In the genomic region with DNA sequence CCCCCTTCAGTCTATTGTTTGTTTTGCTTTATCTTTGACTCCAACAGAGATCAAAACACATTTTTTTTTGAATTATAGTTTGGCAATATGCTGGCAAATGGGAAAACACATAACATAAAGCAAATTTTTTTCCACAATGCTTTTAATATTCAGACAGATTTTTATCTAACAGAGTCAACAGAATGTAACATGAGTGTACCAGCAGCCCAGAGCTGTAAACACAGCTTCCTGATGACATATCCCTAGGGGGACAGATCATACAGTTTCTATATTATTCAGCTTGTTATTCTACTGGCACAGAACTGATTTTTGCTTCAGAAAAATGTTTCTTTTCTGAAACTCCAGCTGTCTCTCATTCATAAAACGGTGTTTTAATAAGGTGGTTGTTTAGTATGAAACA, we compare ENCODE assay signal across 18 cellular contexts.
"Had no signal": no experiment of that assay in that cellular context is flagged by ENCODE, and none has a peak within 500 bp of the region (broad histone marks: within the 10 kb centered on the region; RNA-seq: fewer than 3 reads in every experiment).

No MANE protein-coding gene starts in this region.

- H3K4me3 Mint-ChIP-seq: activated CD4-positive, alpha-beta memory T cell treated with anti-CD3 and anti-CD28 coated beads for 36 hours; activated CD8-positive, alpha-beta memory T cell treated with anti-CD3 and anti-CD28 coated beads, Interleukin-2, amount 10 ng/mL, durations not matched to agents 7 days and 5 days; activated naive CD4-positive, alpha-beta T cell treated with anti-CD3 and anti-CD28 coated beads, Interleukin-2, amount 10 ng/mL, durations not matched to agents 7 days and 5 days; dendritic cell treated with granulocyte-macrophage colony-stimulating factor and Interleukin-4, amounts not matched to agents 40 ng/mL and 50 ng/mL, for 4 days; naive B cell; neural progenitor cell; stimulated activated memory B cell treated with anti-CD40 and anti-IgM and Interleukin-4, amounts not matched to agents 10 μg/mL and 1 μg/mL and 100 μg/mL, for 72 hours had no signal

- H3K36me3 ChIP-seq: ascending aorta, left lung, neural progenitor cell, thyroid gland had no signal

- H3K27ac ChIP-seq: ascending aorta, left lung, neural progenitor cell, parathyroid adenoma, thyroid gland had no signal

- H3K4me3 ChIP-seq: ascending aorta, left lung, neural progenitor cell, thyroid gland had no signal

- H3K4me1 ChIP-seq: ascending aorta, left lung, parathyroid adenoma had no signal

- H3K4me1 Mint-ChIP-seq: activated CD8-positive, alpha-beta memory T cell treated with anti-CD3 and anti-CD28 coated beads, Interleukin-2, amount 10 ng/mL, durations not matched to agents 7 days and 5 days; activated naive CD4-positive, alpha-beta T cell treated with anti-CD3 and anti-CD28 coated beads, Interleukin-2, amount 10 ng/mL, durations not matched to agents 7 days and 5 days; naive B cell; stimulated activated memory B cell treated with anti-CD40 and anti-IgM and Interleukin-4, amounts not matched to agents 10 μg/mL and 1 μg/mL and 100 μg/mL, for 72 hours had no signal

- DNase-seq: activated CD4-positive, alpha-beta memory T cell treated with anti-CD3 and anti-CD28 coated beads for 36 hours; activated CD4-positive, alpha-beta T cell treated with anti-CD3 and anti-CD28 coated beads for 1 hour; activated CD8-positive, alpha-beta memory T cell treated with anti-CD3 and anti-CD28 coated beads, Interleukin-2, amount 10 ng/mL, durations not matched to agents 7 days and 5 days; activated naive CD4-positive, alpha-beta T cell treated with anti-CD3 and anti-CD28 coated beads, Interleukin-2, amount 10 ng/mL, durations not matched to agents 7 days and 5 days; activated T-cell treated with anti-CD3 and anti-CD28 coated beads, Interleukin-2, amount 50 U/mL, for 1 hour; effector memory CD4-positive, alpha-beta T cell; foreskin fibroblast; kidney; left lung; mammary epithelial cell; naive B cell; thyroid gland had no signal

- H3K27me3 Mint-ChIP-seq: stimulated activated memory B cell treated with anti-CD40 and anti-IgM and Interleukin-4, amounts not matched to agents 10 μg/mL and 1 μg/mL and 100 μg/mL, for 72 hours had no signal

- H3K27me3 ChIP-seq: thyroid gland had no signal

- H3K27ac Mint-ChIP-seq: activated CD4-positive, alpha-beta memory T cell treated with anti-CD3 and anti-CD28 coated beads for 36 hours; activated CD8-positive, alpha-beta memory T cell treated with anti-CD3 and anti-CD28 coated beads, Interleukin-2, amount 10 ng/mL, durations not matched to agents 7 days and 5 days; activated naive CD4-positive, alpha-beta T cell treated with anti-CD3 and anti-CD28 coated beads, Interleukin-2, amount 10 ng/mL, durations not matched to agents 7 days and 5 days; activated T-helper 2 cell treated with anti-CD3 and anti-CD28 coated beads, Interferon-gamma antibody, Interleukin-2, Interleukin-4, amounts not matched to agents 10 μg/mL and 5 μg/mL and 100 μg/mL, durations not matched to agents 14 hours and 24 hours and 36 hours; dendritic cell treated with granulocyte-macrophage colony-stimulating factor and Interleukin-4, amounts not matched to agents 40 ng/mL and 50 ng/mL, for 4 days; naive B cell; neural progenitor cell; stimulated activated memory B cell treated with anti-CD40 and anti-IgM and Interleukin-4, amounts not matched to agents 10 μg/mL and 1 μg/mL and 100 μg/mL, for 72 hours had no signal

- H3K9me3 ChIP-seq: ascending aorta, left lung, thyroid gland had no signal

- H3K9me3 Mint-ChIP-seq: activated CD4-positive, alpha-beta memory T cell treated with anti-CD3 and anti-CD28 coated beads for 36 hours; activated naive CD4-positive, alpha-beta T cell treated with anti-CD3 and anti-CD28 coated beads, Interleukin-2, amount 10 ng/mL, durations not matched to agents 7 days and 5 days; activated T-helper 2 cell treated with anti-CD3 and anti-CD28 coated beads, Interferon-gamma antibody, Interleukin-2, Interleukin-4, amounts not matched to agents 10 μg/mL and 5 μg/mL and 100 μg/mL, durations not matched to agents 14 hours and 24 hours and 36 hours; dendritic cell treated with granulocyte-macrophage colony-stimulating factor and Interleukin-4, amounts not matched to agents 40 ng/mL and 50 ng/mL, for 4 days; neural progenitor cell; stimulated activated memory B cell treated with anti-CD40 and anti-IgM and Interleukin-4, amounts not matched to agents 10 μg/mL and 1 μg/mL and 100 μg/mL, for 72 hours had no signal

- H3K36me3 Mint-ChIP-seq: activated CD4-positive, alpha-beta memory T cell treated with anti-CD3 and anti-CD28 coated beads for 36 hours; activated CD8-positive, alpha-beta memory T cell treated with anti-CD3 and anti-CD28 coated beads, Interleukin-2, amount 10 ng/mL, durations not matched to agents 7 days and 5 days; activated naive CD4-positive, alpha-beta T cell treated with anti-CD3 and anti-CD28 coated beads, Interleukin-2, amount 10 ng/mL, durations not matched to agents 7 days and 5 days; naive B cell; neural progenitor cell; stimulated activated memory B cell treated with anti-CD40 and anti-IgM and Interleukin-4, amounts not matched to agents 10 μg/mL and 1 μg/mL and 100 μg/mL, for 72 hours had no signal
